Comparison of ENCODE assay signal across 7 cellular contexts in genomic region chr17:63425478-63425877, GRCh38. TPM values are rescaled to one million over a fixed set of nuclear protein-coding genes. Genes with fewer than 3 reads are reported as not detected.
DNase-seq lines count a peak whose midpoint lies in the region; ATAC-seq and TF ChIP-seq lines count a peak whose summit lies in the region.

No MANE protein-coding gene starts in this region.

- H3K4me1 ChIP-seq in thyroid gland: no peaks in the 10 kb centered on the region

- TF ChIP-seq CTCF in GM12875 (IDR thresholded peaks at IDR 0.05; ENCODE audit: borderline replicate concordance, insufficient read depth, low read depth, low read length) (peak; percentile 81), LNCAP (IDR thresholded peaks at IDR 0.05) (peak; percentile 94), RWPE1 (conservative IDR thresholded peaks at IDR 0.05; ENCODE audit: low read depth) (peak; percentile 98), fibroblast of pulmonary artery (IDR thresholded peaks at IDR 0.05; ENCODE audit: low read length, missing control alignments) (peak; percentile 95), thyroid gland (IDR thresholded peaks at IDR 0.05) (peak; percentile 68 to 96 (median 92))

- POLR2A ChIA-PET in RWPE1 (lab: Yijun Ruan, JAX; ENCODE audit: low non-redundant PET): no interaction called here

- no peaks in the 10 kb centered on the region for H3K36me3 ChIP-seq in thyroid gland

- no peaks in the 10 kb centered on the region for H3K9me3 Mint-ChIP-seq in activated T-cell treated with anti-CD3 and anti-CD28 coated beads, Interleukin-2, amount 50 U/mL, for 72 hours

- H3K27ac ChIP-seq in RWPE1 (peak overlapping the region; percentile 22), thyroid gland (no peak overlapping the region)

- H3K4me1 Mint-ChIP-seq in activated T-cell treated with anti-CD3 and anti-CD28 coated beads, Interleukin-2, amount 50 U/mL, for 72 hours (ENCODE audit: low read depth): peaks cover 20% of the 10 kb centered on the region

- no peak overlapping the region for H3K4me3 ChIP-seq in GM12875 (ENCODE audit: low read depth, low read length)
- H3K4me3 ChIP-seq in fibroblast of pulmonary artery (replicated peaks; ENCODE audit: low read depth, low read length): no peak overlapping the region
- no peak overlapping the region for H3K4me3 ChIP-seq in thyroid gland (replicated peaks in 1 of 3)

- intact Hi-C loops in thyroid gland (cut with DNase I): loop anchor here (5.0 kb wide), 1 partner anchor 52 kb away; the partner anchor contains the start of gene ACE

- ATAC-seq in activated T-cell treated with anti-CD3 and anti-CD28 coated beads, Interleukin-2, amount 50 U/mL, for 72 hours (replicated peaks in 1 of 2): peak; percentile 81 to 85

- H3K27ac Mint-ChIP-seq in activated T-cell treated with anti-CD3 and anti-CD28 coated beads, Interleukin-2, amount 50 U/mL, for 72 hours: no peak overlapping the region

- H3K36me3 Mint-ChIP-seq in activated T-cell treated with anti-CD3 and anti-CD28 coated beads, Interleukin-2, amount 50 U/mL, for 72 hours (ENCODE audit: insufficient read depth in 2 of 2): no peaks in the 10 kb centered on the region

- CTCF ChIA-PET in RWPE1 (lab: Yijun Ruan, JAX): interaction anchor here (0.6 to 4.6 kb wide), 25 partner anchors 10 to 1389 kb away, joined by 3 to 60 read pairs (median 4); partner anchors contain the start of genes ACE and CYB561

- H3K9me3 ChIP-seq in thyroid gland: no peaks in the 10 kb centered on the region

- DNase-seq in RWPE1 (ENCODE audit: low spot score) (peak; percentile 59), fibroblast of pulmonary artery (ENCODE audit: low read depth) (peak; percentile 92), non-pigmented ciliary epithelial cell (ENCODE audit: low read depth) (peak; percentile 67), thyroid gland (peak; percentile 71 to 73)
- peak; percentile 71 to 77 for DNase-seq in activated T-cell treated with anti-CD3 and anti-CD28 coated beads, Interleukin-2, amount 50 U/mL, for 72 hours

- WGBS in thyroid gland, 2 donors: 1 to 2% methylated on average over 7 of the region's 7 CpGs

- peak overlapping the region in 1 of 2 donors; percentile 32 for H3K4me3 Mint-ChIP-seq in activated T-cell treated with anti-CD3 and anti-CD28 coated beads, Interleukin-2, amount 50 U/mL, for 72 hours

- H3K27me3 ChIP-seq in thyroid gland: no peaks in the 10 kb centered on the region

- H3K27me3 Mint-ChIP-seq in activated T-cell treated with anti-CD3 and anti-CD28 coated beads, Interleukin-2, amount 50 U/mL, for 72 hours (ENCODE audit: low read depth): no peaks in the 10 kb centered on the region

- no peak for TF ChIP-seq POLR2A in thyroid gland (IDR thresholded peaks at IDR 0.05)

RNA-seq across cellular contexts. Expression of gene CYB561, which starts 20.6 kb away (rescaled TPM):
- total RNA-seq in activated T-cell treated with anti-CD3 and anti-CD28 coated beads, Interleukin-2, amount 50 U/mL, for 72 hours: 10 to 100 TPM in 1 of 2 donors, 1 to 10 TPM in 1; 4.7 to 10.2 TPM
- total RNA-seq in thyroid gland: 100 to 1,000 TPM in 2 of 4 donors, 10 to 100 TPM in 2; 46.2 to 129 (median 101) TPM

RNA-seq across cellular contexts. Expression of gene ACE, which starts 51.4 kb away (rescaled TPM):
- total RNA-seq in activated T-cell treated with anti-CD3 and anti-CD28 coated beads, Interleukin-2, amount 50 U/mL, for 72 hours: 1 to 10 TPM in 1 of 2 donors, under 1 TPM in 1; 0.58 to 2.5 TPM
- 10 to 100 TPM in 2 of 4 donors, 1 to 10 TPM in 2; 1.1 to 12.7 (median 10.3) TPM for total RNA-seq in thyroid gland

Comparison
In these comparisons a context has a peak if more than half of its experiments do, and no peak if none do; other contexts are left out.
1. RNA of gene CYB561, which starts 20.6 kb away (total RNA-seq): 46.2 to 129 TPM in thyroid gland; 4.7 to 10.2 TPM in activated T-cell treated with anti-CD3 and anti-CD28 coated beads, Interleukin-2, amount 50 U/mL, for 72 hours; every median in the first group is over 4 times any median in the second.
2. Peak in every context shown above with its lines, with median percentiles within 50 percentile points of each other: CTCF ChIP-seq and DNase-seq.